ENCODE assay signal across 1 cellular context in the genomic region with DNA sequence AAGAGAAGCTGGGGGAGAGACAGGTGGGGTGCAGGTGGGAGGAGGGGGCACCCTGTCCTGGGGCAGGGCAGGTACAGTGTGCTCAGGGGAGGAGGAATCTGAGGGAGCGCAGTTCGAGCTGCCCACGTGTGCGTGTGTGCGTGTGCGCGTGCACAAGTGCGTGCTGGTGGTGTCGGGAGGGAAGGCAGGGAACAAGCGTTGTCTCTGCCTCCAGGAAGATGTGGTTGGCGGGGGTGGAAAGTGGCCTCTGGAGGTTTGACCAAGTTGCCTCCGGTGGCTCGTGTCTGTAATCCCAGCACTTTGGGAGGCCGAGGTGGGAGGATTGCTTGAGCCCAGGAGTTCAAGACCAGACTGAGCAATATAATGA.
TF ChIP-seq lines count a peak whose summit lies in the region.

No MANE protein-coding gene starts in this region.

TF ChIP-seq in IMR-90, 13 proteins besides CTCF, POLR2A, EP300 and RAD21:
- TF ChIP-seq CHD1 (IDR thresholded peaks at IDR 0.05; ENCODE audit: low read depth, low read length) (no peak), CEBPB (IDR thresholded peaks at IDR 0.05; ENCODE audit: low read depth, low read length) (no peak), SMC3 (IDR thresholded peaks at IDR 0.05; ENCODE audit: low read depth, low read length) (no peak), FOS (IDR thresholded peaks at IDR 0.05; ENCODE audit: low read depth, low read length) (no peak), NFE2L2 (IDR thresholded peaks at IDR 0.05; ENCODE audit: low read depth, low read length) (no peak), RCOR1 (IDR thresholded peaks at IDR 0.05; ENCODE audit: insufficient replicate concordance, low read length) (no peak), MXI1 (IDR thresholded peaks at IDR 0.05; ENCODE audit: borderline replicate concordance, low read depth, low read length) (no peak), BHLHE40 (IDR thresholded peaks at IDR 0.05; ENCODE audit: low read depth, low read length) (no peak), RFX5 (IDR thresholded peaks at IDR 0.05; ENCODE audit: low read depth, low read length) (no peak)
- TF ChIP-seq, protein P1, sequence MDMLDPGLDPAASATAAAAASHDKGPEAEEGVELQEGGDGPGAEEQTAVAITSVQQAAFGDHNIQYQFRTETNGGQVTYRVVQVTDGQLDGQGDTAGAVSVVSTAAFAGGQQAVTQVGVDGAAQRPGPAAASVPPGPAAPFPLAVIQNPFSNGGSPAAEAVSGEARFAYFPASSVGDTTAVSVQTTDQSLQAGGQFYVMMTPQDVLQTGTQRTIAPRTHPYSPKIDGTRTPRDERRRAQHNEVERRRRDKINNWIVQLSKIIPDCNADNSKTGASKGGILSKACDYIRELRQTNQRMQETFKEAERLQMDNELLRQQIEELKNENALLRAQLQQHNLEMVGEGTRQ (IDR thresholded peaks at IDR 0.05; ENCODE audit: low read depth, low read length): no peak
